23 cellular contexts compared by ENCODE assay signal in the genomic region with DNA sequence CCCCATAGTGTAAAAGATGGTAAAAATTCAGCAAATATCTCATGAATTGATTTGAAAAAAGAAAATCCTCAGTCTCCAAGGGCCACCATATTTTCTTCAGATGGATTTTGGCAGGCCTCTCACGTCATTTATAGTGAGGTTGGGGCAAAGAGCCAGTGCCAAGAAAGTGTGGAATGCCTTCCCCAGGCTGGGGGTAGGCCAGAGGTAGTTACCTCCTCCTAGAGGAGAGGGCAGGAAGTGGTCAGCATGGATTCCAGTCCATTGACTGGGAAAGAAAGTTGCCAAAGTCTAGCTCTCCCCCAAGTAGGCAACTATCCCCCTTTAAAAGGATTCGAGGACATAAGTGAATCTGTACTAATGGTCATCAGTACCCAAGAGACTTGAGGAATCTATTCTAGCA.
A peak's percentile ranks its signal among the peaks of the same experiment; 100 is the strongest.
DNase-seq lines count a peak whose midpoint lies in the region; ATAC-seq, FAIRE-seq and TF ChIP-seq lines count a peak whose summit lies in the region.
"Had no signal": no experiment of that assay in that cellular context is flagged by ENCODE, and none has a peak within 500 bp of the region (broad histone marks: within the 10 kb centered on the region; RNA-seq: fewer than 3 reads in every experiment).

No MANE protein-coding gene starts in this region.

- no peaks in the 10 kb centered on the region for H3K27me3 Mint-ChIP-seq in activated T-helper 2 cell treated with anti-CD3 and anti-CD28 coated beads, Interferon-gamma antibody, Interleukin-2, Interleukin-4, amounts not matched to agents 10 μg/mL and 5 μg/mL and 100 μg/mL, durations not matched to agents 14 hours and 24 hours and 36 hours (ENCODE audit: low read depth)
- H3K27me3 Mint-ChIP-seq: activated CD4-positive, alpha-beta T cell treated with anti-CD3 and anti-CD28 coated beads, Interleukin-2, amount 10 ng/mL, durations not matched to agents 24 days and 14 days; B cell had no signal

- H3K9ac ChIP-seq in kidney (ENCODE audit: low read length in 2 of 2) = no peak overlapping the region

- H3K27ac ChIP-seq in kidney (ENCODE audit: low read depth in 2 of 2, low read length in 2 of 2) = no peak overlapping the region
- H3K27ac ChIP-seq: ascending aorta, epithelial cell of prostate, heart left ventricle, SJSA1, transverse colon had no signal

- no peaks in the 10 kb centered on the region for H3K9me3 ChIP-seq in kidney (ENCODE audit: control insufficient read depth in 1 of 2, low read length in 2 of 2)
- H3K9me3 ChIP-seq: ascending aorta, heart left ventricle, SJSA1, transverse colon had no signal

- peak; percentile 37 for TF ChIP-seq CTCF in epithelial cell of proximal tubule (conservative IDR thresholded peaks at IDR 0.05; ENCODE audit: low read depth, low read length)
- TF ChIP-seq CTCF in kidney (IDR thresholded peaks at IDR 0.05; ENCODE audit: borderline replicate concordance, extremely low read depth, insufficient read depth) = no peak

- H3K4me3 ChIP-seq in H7 (ENCODE audit: insufficient read depth, low read depth, low read length) (no peak overlapping the region), epithelial cell of proximal tubule (ENCODE audit: low read depth, low read length) (no peak overlapping the region), kidney (ENCODE audit: low read length in 2 of 2) (no peak overlapping the region)
- H3K4me3 ChIP-seq: ascending aorta, heart left ventricle, SJSA1, transverse colon had no signal

- no peaks in the 10 kb centered on the region for H3K4me1 Mint-ChIP-seq in activated T-helper 2 cell treated with anti-CD3 and anti-CD28 coated beads, Interferon-gamma antibody, Interleukin-2, Interleukin-4, amounts not matched to agents 10 μg/mL and 5 μg/mL and 100 μg/mL, durations not matched to agents 14 hours and 24 hours and 36 hours (ENCODE audit: low read depth)
- H3K4me1 Mint-ChIP-seq: activated CD4-positive, alpha-beta T cell treated with anti-CD3 and anti-CD28 coated beads, Interleukin-2, amount 10 ng/mL, durations not matched to agents 24 days and 14 days; B cell had no signal

- H3K4me1 ChIP-seq in kidney (ENCODE audit: control insufficient read depth in 1 of 2, insufficient read depth in 1 of 2, low read depth in 1 of 2, low read length in 2 of 2) = no peaks in the 10 kb centered on the region
- H3K4me1 ChIP-seq: ascending aorta, heart left ventricle, SJSA1, transverse colon had no signal

- peaks cover 12% of the 10 kb centered on the region for H3K36me3 Mint-ChIP-seq in activated T-helper 2 cell treated with anti-CD3 and anti-CD28 coated beads, Interferon-gamma antibody, Interleukin-2, Interleukin-4, amounts not matched to agents 10 μg/mL and 5 μg/mL and 100 μg/mL, durations not matched to agents 14 hours and 24 hours and 36 hours (ENCODE audit: low read depth)

- intact Hi-C loops in kidney (cut with DNase I) = no loop called here
- intact Hi-C loops in activated T-helper 2 cell treated with anti-CD3 and anti-CD28 coated beads, Interferon-gamma antibody, Interleukin-2, Interleukin-4, amounts not matched to agents 10 μg/mL and 5 μg/mL and 100 μg/mL, durations not matched to agents 14 hours and 24 hours and 36 hours (cut with micrococcal nuclease) = no loop called here

- H3K36me3 ChIP-seq in H7 (replicated peaks; ENCODE audit: control insufficient read depth, insufficient read depth, low read length) (no peaks in the 10 kb centered on the region), kidney (ENCODE audit: control insufficient read depth in 1 of 2, insufficient read depth in 2 of 2, low read length in 2 of 2) (no peaks in the 10 kb centered on the region)
- H3K36me3 ChIP-seq: ascending aorta, SJSA1 had no signal

- peak; percentile 46 for DNase-seq in H7
- DNase-seq in RPMI7951 (ENCODE audit: low read depth) = peak; percentile 79
- DNase-seq in epithelial cell of proximal tubule (ENCODE audit: low read depth) = no peak
- DNase-seq in renal cortical epithelial cell (ENCODE audit: low read depth) = peak; percentile 53
- DNase-seq in kidney = no peak
- DNase-seq in activated T-helper 2 cell treated with anti-CD3 and anti-CD28 coated beads, Interferon-gamma antibody, Interleukin-2, Interleukin-4, amounts not matched to agents 10 μg/mL and 5 μg/mL and 100 μg/mL, durations not matched to agents 14 hours and 24 hours and 36 hours (ENCODE audit: low spot score) = no peak
- DNase-seq in islet precursor cell = no peak
- DNase-seq: activated CD4-positive, alpha-beta T cell treated with anti-CD3 and anti-CD28 coated beads, Interleukin-2, amount 10 ng/mL, durations not matched to agents 24 days and 14 days; activated naive CD4-positive, alpha-beta T cell; dermis blood vessel endothelial cell; heart left ventricle; left cardiac atrium; midbrain; NCI-H2029 treated with DMSO at 0.1 percent for 48 hours; NCI-H524 treated with DMSO at 0.1 percent for 48 hours; retina; stimulated activated naive CD8-positive, alpha-beta T cell treated with anti-CD3 and anti-CD28 coated beads, Interleukin-15, Interleukin-2, amounts not matched to agents 100 U/mL and 50 U/mL, for 24 hours; transverse colon had no signal

- no peaks in the 10 kb centered on the region for H3K27me3 ChIP-seq in H7 (ENCODE audit: control insufficient read depth, insufficient read depth, low read length)
- H3K27me3 ChIP-seq: ascending aorta, heart left ventricle, SJSA1, transverse colon had no signal

- H3K27ac Mint-ChIP-seq in activated T-helper 2 cell treated with anti-CD3 and anti-CD28 coated beads, Interferon-gamma antibody, Interleukin-2, Interleukin-4, amounts not matched to agents 10 μg/mL and 5 μg/mL and 100 μg/mL, durations not matched to agents 14 hours and 24 hours and 36 hours = no peak overlapping the region
- H3K27ac Mint-ChIP-seq: activated CD4-positive, alpha-beta T cell treated with anti-CD3 and anti-CD28 coated beads, Interleukin-2, amount 10 ng/mL, durations not matched to agents 24 days and 14 days; B cell had no signal

- FAIRE-seq in kidney (lab: Jason Lieb, UNC) = no peak

- ATAC-seq in GM21717 (IDR thresholded peaks at IDR 0.05; ENCODE audit: unreplicated experiment) = no peak
- ATAC-seq: heart left ventricle; left cardiac atrium; stimulated activated naive CD8-positive, alpha-beta T cell treated with anti-CD3 and anti-CD28 coated beads, Interleukin-15, Interleukin-2, amounts not matched to agents 100 U/mL and 50 U/mL, for 24 hours had no signal

- H3K9me3 Mint-ChIP-seq in activated T-helper 2 cell treated with anti-CD3 and anti-CD28 coated beads, Interferon-gamma antibody, Interleukin-2, Interleukin-4, amounts not matched to agents 10 μg/mL and 5 μg/mL and 100 μg/mL, durations not matched to agents 14 hours and 24 hours and 36 hours = no peaks in the 10 kb centered on the region
- H3K9me3 Mint-ChIP-seq: activated CD4-positive, alpha-beta T cell treated with anti-CD3 and anti-CD28 coated beads, Interleukin-2, amount 10 ng/mL, durations not matched to agents 24 days and 14 days had no signal

- no peak overlapping the region for H3K4me3 Mint-ChIP-seq in activated T-helper 2 cell treated with anti-CD3 and anti-CD28 coated beads, Interferon-gamma antibody, Interleukin-2, Interleukin-4, amounts not matched to agents 10 μg/mL and 5 μg/mL and 100 μg/mL, durations not matched to agents 14 hours and 24 hours and 36 hours (ENCODE audit: low read depth)
- H3K4me3 Mint-ChIP-seq: activated CD4-positive, alpha-beta T cell treated with anti-CD3 and anti-CD28 coated beads, Interleukin-2, amount 10 ng/mL, durations not matched to agents 24 days and 14 days; B cell had no signal

Comparison
In these comparisons a context has a peak if more than half of its experiments do, and no peak if none do; other contexts are left out.
1. DNase-seq: peak in H7 (single experiment), RPMI7951 (single experiment) and renal cortical epithelial cell (single experiment); none in epithelial cell of proximal tubule (single experiment), kidney (single experiment), activated T-helper 2 cell treated with anti-CD3 and anti-CD28 coated beads, Interferon-gamma antibody, Interleukin-2, Interleukin-4, amounts not matched to agents 10 μg/mL and 5 μg/mL and 100 μg/mL, durations not matched to agents 14 hours and 24 hours and 36 hours (single experiment) and islet precursor cell (single experiment).